ENCODE assay signal across 2 cellular contexts in the genomic region with DNA sequence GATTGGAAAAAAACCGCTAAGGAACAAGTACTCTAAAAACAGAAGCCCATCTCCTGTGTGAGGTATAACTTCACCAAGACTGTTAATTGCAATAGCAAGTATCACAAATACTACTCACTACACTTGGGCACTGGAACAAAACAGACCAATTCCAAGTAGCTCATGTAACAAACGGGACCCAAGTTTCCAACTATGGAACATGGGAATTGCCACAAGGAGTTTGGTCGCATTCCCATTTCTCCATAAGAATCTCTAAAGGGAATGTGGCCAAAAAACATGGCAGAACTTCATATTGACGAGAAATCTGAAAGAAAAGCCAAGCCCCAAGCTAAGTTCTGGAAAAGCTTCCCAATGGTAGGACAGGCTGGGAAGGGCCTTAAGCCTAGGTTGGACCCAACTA.
TF ChIP-seq lines count a peak whose summit lies in the region.

No MANE protein-coding gene starts in this region.

TF ChIP-seq in SK-N-SH, 30 proteins besides CTCF, POLR2A, EP300 and RAD21 (continued from another document):
- TF ChIP-seq, protein P1, sequence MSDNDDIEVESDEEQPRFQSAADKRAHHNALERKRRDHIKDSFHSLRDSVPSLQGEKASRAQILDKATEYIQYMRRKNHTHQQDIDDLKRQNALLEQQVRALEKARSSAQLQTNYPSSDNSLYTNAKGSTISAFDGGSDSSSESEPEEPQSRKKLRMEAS (IDR thresholded peaks at IDR 0.05; ENCODE audit: low read depth) = no peak
- TF ChIP-seq, protein P2, sequence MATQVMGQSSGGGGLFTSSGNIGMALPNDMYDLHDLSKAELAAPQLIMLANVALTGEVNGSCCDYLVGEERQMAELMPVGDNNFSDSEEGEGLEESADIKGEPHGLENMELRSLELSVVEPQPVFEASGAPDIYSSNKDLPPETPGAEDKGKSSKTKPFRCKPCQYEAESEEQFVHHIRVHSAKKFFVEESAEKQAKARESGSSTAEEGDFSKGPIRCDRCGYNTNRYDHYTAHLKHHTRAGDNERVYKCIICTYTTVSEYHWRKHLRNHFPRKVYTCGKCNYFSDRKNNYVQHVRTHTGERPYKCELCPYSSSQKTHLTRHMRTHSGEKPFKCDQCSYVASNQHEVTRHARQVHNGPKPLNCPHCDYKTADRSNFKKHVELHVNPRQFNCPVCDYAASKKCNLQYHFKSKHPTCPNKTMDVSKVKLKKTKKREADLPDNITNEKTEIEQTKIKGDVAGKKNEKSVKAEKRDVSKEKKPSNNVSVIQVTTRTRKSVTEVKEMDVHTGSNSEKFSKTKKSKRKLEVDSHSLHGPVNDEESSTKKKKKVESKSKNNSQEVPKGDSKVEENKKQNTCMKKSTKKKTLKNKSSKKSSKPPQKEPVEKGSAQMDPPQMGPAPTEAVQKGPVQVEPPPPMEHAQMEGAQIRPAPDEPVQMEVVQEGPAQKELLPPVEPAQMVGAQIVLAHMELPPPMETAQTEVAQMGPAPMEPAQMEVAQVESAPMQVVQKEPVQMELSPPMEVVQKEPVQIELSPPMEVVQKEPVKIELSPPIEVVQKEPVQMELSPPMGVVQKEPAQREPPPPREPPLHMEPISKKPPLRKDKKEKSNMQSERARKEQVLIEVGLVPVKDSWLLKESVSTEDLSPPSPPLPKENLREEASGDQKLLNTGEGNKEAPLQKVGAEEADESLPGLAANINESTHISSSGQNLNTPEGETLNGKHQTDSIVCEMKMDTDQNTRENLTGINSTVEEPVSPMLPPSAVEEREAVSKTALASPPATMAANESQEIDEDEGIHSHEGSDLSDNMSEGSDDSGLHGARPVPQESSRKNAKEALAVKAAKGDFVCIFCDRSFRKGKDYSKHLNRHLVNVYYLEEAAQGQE (IDR thresholded peaks at IDR 0.05; ENCODE audit: low read depth, low read length) = no peak
- no peak for TF ChIP-seq TAF1 (IDR thresholded peaks at IDR 0.05; ENCODE audit: borderline replicate concordance, low read depth, low read length)

TF ChIP-seq in SK-N-SH treated with all-trans-retinoic acid at 6 μM for 48 hours, 23 proteins besides CTCF, POLR2A, EP300 and RAD21 (continued from another document):
- TF ChIP-seq TCF4 (CRISPR knock-in tag; IDR thresholded peaks at IDR 0.05; ENCODE audit: borderline replicate concordance) = no peak
